8 cellular contexts compared by ENCODE assay signal in the genomic region with DNA sequence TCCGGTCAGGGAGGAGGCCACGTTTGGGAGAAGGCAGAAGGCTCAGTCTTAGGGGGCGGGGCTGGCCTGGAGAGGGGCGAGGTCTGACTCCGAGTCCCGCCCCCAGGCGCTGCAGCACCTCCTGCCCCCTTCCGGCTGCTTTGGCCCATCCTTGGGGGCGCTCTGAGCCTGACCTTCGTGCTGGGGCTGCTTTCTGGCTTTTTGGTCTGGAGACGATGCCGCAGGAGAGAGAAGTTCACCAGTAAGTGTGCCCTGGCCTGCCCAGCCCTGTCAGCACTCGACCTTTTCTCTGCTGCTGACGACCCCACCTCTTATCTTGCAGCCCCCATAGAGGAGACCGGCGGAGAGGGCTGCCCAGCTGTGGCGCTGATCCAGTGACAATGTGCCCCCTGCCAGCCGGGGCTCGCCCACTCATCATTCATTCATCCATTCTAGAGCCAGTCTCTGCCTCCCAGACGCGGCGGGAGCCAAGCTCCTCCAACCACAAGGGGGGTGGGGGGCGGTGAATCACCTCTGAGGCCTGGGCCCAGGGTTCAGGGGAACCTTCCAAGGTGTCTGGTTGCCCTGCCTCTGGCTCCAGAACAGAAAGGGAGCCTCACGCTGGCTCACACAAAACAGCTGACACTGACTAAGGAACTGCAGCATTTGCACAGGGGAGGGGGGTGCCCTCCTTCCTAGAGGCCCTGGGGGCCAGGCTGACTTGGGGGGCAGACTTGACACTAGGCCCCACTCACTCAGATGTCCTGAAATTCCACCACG. TPM values are rescaled to one million over a fixed set of nuclear protein-coding genes. Genes with fewer than 3 reads are reported as not detected.
DNase-seq lines count a peak whose midpoint lies in the region; ATAC-seq and TF ChIP-seq lines count a peak whose summit lies in the region.

No MANE protein-coding gene starts in this region.

- peak overlapping the region; percentile 78 for H3K27ac Mint-ChIP-seq in CD4-positive, alpha-beta T cell

- H3K4me1 ChIP-seq in SJCRH30 (peaks cover 12% of the 10 kb centered on the region), neutrophil (ENCODE audit: control insufficient read depth in 1 of 2, insufficient read depth in 1 of 2, low read depth in 1 of 2, low read length in 1 of 2) (peaks cover 52 to 66% of the 10 kb centered on the region in 2 experiments), suprapubic skin (peaks cover 63% of the 10 kb centered on the region)

- peak; percentile 21 for ATAC-seq in CD4-positive, alpha-beta T cell (ENCODE audit: poor library complexity)
- ATAC-seq in HG03457 (IDR thresholded peaks at IDR 0.05; ENCODE audit: unreplicated experiment), result peak; percentile 29

- TF ChIP-seq POLR2A in suprapubic skin (IDR thresholded peaks at IDR 0.05), result no peak

- TF ChIP-seq CTCF in CD4-positive, alpha-beta T cell (IDR thresholded peaks at IDR 0.05), result peak; percentile 28
- TF ChIP-seq CTCF in foreskin fibroblast (IDR thresholded peaks at IDR 0.05; ENCODE audit: low read depth, low read length) (peak; percentile 40), neutrophil (IDR thresholded peaks at IDR 0.05) (peak; percentile 46), suprapubic skin (IDR thresholded peaks at IDR 0.05) (peak in 1 of 2 donors; percentile 21)

- no peaks in the 10 kb centered on the region for H3K27me3 Mint-ChIP-seq in CD4-positive, alpha-beta T cell

- TF ChIP-seq EP300 in suprapubic skin (IDR thresholded peaks at IDR 0.05), result no peak

- peaks cover 4% of the 10 kb centered on the region for H3K27me3 ChIP-seq in CD4-positive, alpha-beta T cell (ENCODE audit: control insufficient read depth, insufficient read depth, low read length)
- H3K27me3 ChIP-seq in SJCRH30 (no peaks in the 10 kb centered on the region), neutrophil (peaks cover 22% of the 10 kb centered on the region), suprapubic skin (peaks cover 19% of the 10 kb centered on the region)

- POLR2A ChIA-PET in CD4-positive, alpha-beta T cell (lab: Charles Lee), result interaction anchor here (1.0 to 3.3 kb wide), 6 partner anchors 8 to 261 kb away, joined by 3 to 24 read pairs (median 8); partner anchors contain the start of gene ZNF263

- H3K36me3 ChIP-seq in SJCRH30, result peaks cover 7% of the 10 kb centered on the region
- peaks cover 14% of the 10 kb centered on the region for H3K36me3 ChIP-seq in neutrophil
- H3K36me3 ChIP-seq in suprapubic skin, result peaks cover 10% of the 10 kb centered on the region

- peak overlapping the region; percentile 80 for H3K27ac ChIP-seq in CD4-positive, alpha-beta T cell (ENCODE audit: low read depth, low read length)
- H3K27ac ChIP-seq in SJCRH30 (peak overlapping the region; percentile 95), neutrophil (peak overlapping the region; percentile 90), suprapubic skin (peak overlapping the region; percentile 90)

- peak; percentile 28 to 85 (median 67) for DNase-seq in CD4-positive, alpha-beta T cell
- DNase-seq in SJCRH30 (peak; percentile 87 to 90), activated gamma-delta T cell (lab: John Stamatoyannopoulos, UW) (peak; percentile 48), foreskin fibroblast (peak; percentile 98 to 99), suprapubic skin (ENCODE audit: low spot score in 2 of 2) (peak; percentile 90 to 91), NCI-H774 (lab: John Stamatoyannopoulos, UW) (no peak)

- intact Hi-C loops in CD4-positive, alpha-beta T cell (cut with DNase I, micrococcal nuclease), result loop anchor here (2.0 to 10.0 kb wide), 3 partner anchors 17 to 433 kb away; no protein-coding TSS in a partner anchor

- CTCF ChIA-PET in CD4-positive, alpha-beta T cell (lab: Charles Lee), result interaction anchor here (1.4 to 5.4 kb wide), 7 partner anchors 10 to 108 kb away, joined by 3 to 38 read pairs (median 6); no protein-coding TSS in a partner anchor

- peak overlapping the region; percentile 66 for H3K4me3 Mint-ChIP-seq in CD4-positive, alpha-beta T cell

- H3K4me3 ChIP-seq in SJCRH30 (peak overlapping the region; percentile 95), foreskin fibroblast (ENCODE audit: low read depth in 1 of 2, low read length in 2 of 2) (peak overlapping the region; percentile 83 to 89), neutrophil (ENCODE audit: low read depth in 1 of 2, low read length in 1 of 2) (peak overlapping the region; percentile 83 to 95), suprapubic skin (peak overlapping the region; percentile 60)

- no peaks in the 10 kb centered on the region for H3K9me3 Mint-ChIP-seq in CD4-positive, alpha-beta T cell

- WGBS in suprapubic skin, result 3% methylated on average over 12 of the region's 25 CpGs

- H3K9me3 ChIP-seq in CD4-positive, alpha-beta T cell (ENCODE audit: control insufficient read depth, low read length), result no peaks in the 10 kb centered on the region
- no peaks in the 10 kb centered on the region for H3K9me3 ChIP-seq in SJCRH30 (replicated peaks)
- no peaks in the 10 kb centered on the region for H3K9me3 ChIP-seq in neutrophil
- H3K9me3 ChIP-seq in suprapubic skin, result no peaks in the 10 kb centered on the region

- peaks cover 13% of the 10 kb centered on the region for H3K36me3 Mint-ChIP-seq in CD4-positive, alpha-beta T cell (ENCODE audit: low read depth)

- H3K4me1 Mint-ChIP-seq in CD4-positive, alpha-beta T cell (ENCODE audit: low read depth), result peaks cover 49% of the 10 kb centered on the region

RNA-seq across cellular contexts. Expression of gene TNFRSF12A, which starts 1.5 kb away (rescaled TPM):
- 1 to 10 TPM; 1.8 to 1.9 TPM for total RNA-seq in CD4-positive, alpha-beta T cell
- total RNA-seq in SJCRH30 (2014; rRNA removed; shearing (Covaris generic)), result 29.0 and 32.1 TPM in 2 replicates
- total RNA-seq in suprapubic skin, result 10 to 100 TPM in 3 of 4 donors, 1 to 10 TPM in 1; 2.3 to 59.6 (median 30.5) TPM

RNA-seq across cellular contexts. Expression of gene HCFC1R1, which starts 2.1 kb away (rescaled TPM):
- total RNA-seq in CD4-positive, alpha-beta T cell, result 10 to 100 TPM in 1 of 2 experiments, 1 to 10 TPM in 1; 8.9 to 11.0 TPM
- total RNA-seq in SJCRH30 (2014; rRNA removed; shearing (Covaris generic)), result 16.8 and 18.9 TPM in 2 replicates
- 10 to 100 TPM; 32.6 to 65.4 (median 51.5) TPM for total RNA-seq in suprapubic skin

RNA-seq across cellular contexts. Expression of gene THOC6, which starts 2.2 kb away (rescaled TPM):
- total RNA-seq in CD4-positive, alpha-beta T cell, result 10 to 100 TPM; 12.0 to 12.9 TPM
- 25.5 and 29.4 TPM in 2 replicates for total RNA-seq in SJCRH30 (2014; rRNA removed; shearing (Covaris generic))
- total RNA-seq in suprapubic skin, result 10 to 100 TPM; 15.8 to 27.0 (median 24.9) TPM

RNA-seq across cellular contexts. Expression of gene CLDN6, which starts 3.6 kb away (rescaled TPM):
- not detected for total RNA-seq in CD4-positive, alpha-beta T cell
- not detected in 2 replicates for total RNA-seq in SJCRH30 (2014; rRNA removed; shearing (Covaris generic))
- not detected for total RNA-seq in suprapubic skin

RNA-seq across cellular contexts. Expression of gene CLDN9, which starts 8.9 kb away (rescaled TPM):
- not detected for total RNA-seq in CD4-positive, alpha-beta T cell
- not detected in 2 replicates for total RNA-seq in SJCRH30 (2014; rRNA removed; shearing (Covaris generic))
- not detected for total RNA-seq in suprapubic skin
